Comparison of ENCODE assay signal across 16 cellular contexts in genomic region chr11:17564687-17565042, GRCh38. TPM values are rescaled to one million over a fixed set of nuclear protein-coding genes. Genes with fewer than 3 reads are reported as not detected.
DNase-seq lines count a peak whose midpoint lies in the region; ATAC-seq and TF ChIP-seq lines count a peak whose summit lies in the region.
"Had no signal": no experiment of that assay in that cellular context is flagged by ENCODE, and none has a peak within 500 bp of the region (broad histone marks: within the 10 kb centered on the region; RNA-seq: fewer than 3 reads in every experiment).

No MANE protein-coding gene starts in this region.

- H3K36me3 ChIP-seq in A673 (ENCODE audit: insufficient read depth, low read length, poor library complexity, severe bottlenecking) (no peaks in the 10 kb centered on the region), PC-3 (ENCODE audit: low read depth, low read length) (no peaks in the 10 kb centered on the region)
- H3K36me3 ChIP-seq: BLaER1 treated with 17β-estradiol and CSF1 and Interleukin-3, amounts not matched to agents 10 nM and 100 nM had no signal

- H3K27me3 Mint-ChIP-seq in activated CD4-positive, alpha-beta T cell treated with anti-CD3 and anti-CD28 coated beads, Interleukin-2, amount 10 ng/mL, durations not matched to agents 24 days and 14 days, result no peaks in the 10 kb centered on the region

- no peak for ATAC-seq in PC-3
- ATAC-seq in HG03280 (IDR thresholded peaks at IDR 0.05; ENCODE audit: unreplicated experiment), result no peak
- ATAC-seq: stimulated activated naive CD8-positive, alpha-beta T cell treated with anti-CD3 and anti-CD28 coated beads, Interleukin-15, Interleukin-2, amounts not matched to agents 100 U/mL and 50 U/mL, for 24 hours had no signal

- no peak overlapping the region for H3K27ac ChIP-seq in A673 (ENCODE audit: low read depth, low read length, poor library complexity, severe bottlenecking)
- no peak overlapping the region for H3K27ac ChIP-seq in PC-3 (ENCODE audit: low read length)
- H3K27ac ChIP-seq: BLaER1 treated with 17β-estradiol and CSF1 and Interleukin-3, amounts not matched to agents 10 nM and 100 nM had no signal

- H3K4me1 Mint-ChIP-seq in activated CD4-positive, alpha-beta T cell treated with anti-CD3 and anti-CD28 coated beads, Interleukin-2, amount 10 ng/mL, durations not matched to agents 24 days and 14 days, result peaks cover 7% of the 10 kb centered on the region
- H3K4me1 Mint-ChIP-seq: memory B cell had no signal

- BruUV-seq in A673 (replicated peaks; lab: Mats Ljungman, UMichigan) (no TSS peak), PC-3 (replicated peaks; lab: Mats Ljungman, UMichigan) (no TSS peak)

- TF ChIP-seq POLR2A in erythroblast (IDR thresholded peaks at IDR 0.05; ENCODE audit: low read length), result no peak

- no peak overlapping the region for H3K4me3 Mint-ChIP-seq in activated CD4-positive, alpha-beta T cell treated with anti-CD3 and anti-CD28 coated beads, Interleukin-2, amount 10 ng/mL, durations not matched to agents 24 days and 14 days
- H3K4me3 Mint-ChIP-seq: memory B cell had no signal

- H3K36me3 Mint-ChIP-seq in activated CD4-positive, alpha-beta T cell treated with anti-CD3 and anti-CD28 coated beads, Interleukin-2, amount 10 ng/mL, durations not matched to agents 24 days and 14 days (ENCODE audit: low read depth), result no peaks in the 10 kb centered on the region
- H3K36me3 Mint-ChIP-seq: memory B cell had no signal

- H3K4me3 ChIP-seq in A673 (ENCODE audit: low read depth, low read length, poor library complexity, severe bottlenecking), result no peak overlapping the region
- no peak overlapping the region for H3K4me3 ChIP-seq in PC-3 (ENCODE audit: low read length)
- H3K4me3 ChIP-seq: BLaER1 treated with 17β-estradiol and CSF1 and Interleukin-3, amounts not matched to agents 10 nM and 100 nM had no signal

- intact Hi-C loops in A673 (cut with micrococcal nuclease; ENCODE audit: unreplicated experiment), result no loop called here
- intact Hi-C loops in PC-3 (cut with micrococcal nuclease), result no loop called here
- intact Hi-C loops in activated CD4-positive, alpha-beta T cell treated with anti-CD3 and anti-CD28 coated beads, Interleukin-2, amount 10 ng/mL, durations not matched to agents 24 days and 14 days (cut with micrococcal nuclease), result no loop called here

- no peaks in the 10 kb centered on the region for H3F3A ChIP-seq in PC-3 (ENCODE audit: low read length, unreplicated experiment)

- H3K27me3 ChIP-seq in A673 (replicated peaks; ENCODE audit: insufficient read depth, low read depth, low read length, poor library complexity), result no peaks in the 10 kb centered on the region
- H3K27me3 ChIP-seq in PC-3 (ENCODE audit: low read length), result peaks cover 25% of the 10 kb centered on the region; the same call in 1 of the 2 replicates
- H3K27me3 ChIP-seq: BLaER1 treated with 17β-estradiol and CSF1 and Interleukin-3, amounts not matched to agents 10 nM and 100 nM had no signal

- no peaks in the 10 kb centered on the region for H3K79me2 ChIP-seq in PC-3 (ENCODE audit: low read length)

- no peak overlapping the region for H3K27ac Mint-ChIP-seq in activated CD4-positive, alpha-beta T cell treated with anti-CD3 and anti-CD28 coated beads, Interleukin-2, amount 10 ng/mL, durations not matched to agents 24 days and 14 days
- H3K27ac Mint-ChIP-seq: memory B cell had no signal

- H3K9ac ChIP-seq in PC-3 (ENCODE audit: low read length), result no peak overlapping the region
- H3K9ac ChIP-seq: BLaER1 treated with 17β-estradiol and CSF1 and Interleukin-3, amounts not matched to agents 10 nM and 100 nM had no signal

- DNase-seq in A673 (ENCODE audit: low spot score), result peak; percentile 6
- DNase-seq in PC-3, result peak; percentile 10
- peak; percentile 19 to 28 for DNase-seq in erythroblast (lab: John Stamatoyannopoulos, UW)
- DNase-seq in NCI-H446 treated with DMSO at 0.1 percent for 48 hours (lab: John Stamatoyannopoulos, UW), result no peak
- no peak for DNase-seq in central memory CD4-positive, alpha-beta T cell
- no peak for DNase-seq in activated CD4-positive, alpha-beta T cell treated with anti-CD3 and anti-CD28 coated beads, Interleukin-2, amount 10 ng/mL, durations not matched to agents 24 days and 14 days
- DNase-seq: GF-D8; NCI-H187; stimulated activated CD4-positive, alpha-beta T cell treated with anti-CD3 and anti-CD28 coated beads, Interleukin-4, amount 100 ng/mL, for 1 hour; stimulated activated naive CD8-positive, alpha-beta T cell treated with anti-CD3 and anti-CD28 coated beads, Interleukin-15, Interleukin-2, amounts not matched to agents 100 U/mL and 50 U/mL, for 24 hours had no signal

- H3K9me3 ChIP-seq in A673 (ENCODE audit: low read depth, low read length, poor library complexity, severe bottlenecking), result no peaks in the 10 kb centered on the region
- no peaks in the 10 kb centered on the region for H3K9me3 ChIP-seq in PC-3 (ENCODE audit: low read length)
- H3K9me3 ChIP-seq: BLaER1 treated with 17β-estradiol and CSF1 and Interleukin-3, amounts not matched to agents 10 nM and 100 nM had no signal

- TF ChIP-seq CTCF in A673 (conservative IDR thresholded peaks at IDR 0.05; ENCODE audit: low read depth, low read length) (peak; percentile 40), GM12873 (IDR thresholded peaks at IDR 0.05; ENCODE audit: insufficient read depth, low read depth, low read length, missing control alignments) (peak; percentile 53), PC-3 (conservative IDR thresholded peaks at IDR 0.05; ENCODE audit: low read depth, low read length) (peak; percentile 50)

- H3K9me2 ChIP-seq in PC-3 (replicated peaks; ENCODE audit: low read length), result no peaks in the 10 kb centered on the region

- CTCF ChIA-PET in A673 (lab: Charles Lee), result interaction anchor here (0.6 kb wide), 1 partner anchor 933 kb away, joined by 3 read pairs; no protein-coding TSS in a partner anchor
- CTCF ChIA-PET in PC-3 (lab: Charles Lee), result no interaction called here

- H3K4me2 ChIP-seq in PC-3 (ENCODE audit: low read length), result no peak overlapping the region
- H3K4me2 ChIP-seq: BLaER1 treated with 17β-estradiol and CSF1 and Interleukin-3, amounts not matched to agents 10 nM and 100 nM had no signal

- H3K4me1 ChIP-seq in A673 (ENCODE audit: insufficient read depth, low read length, poor library complexity, severe bottlenecking), result no peaks in the 10 kb centered on the region
- H3K4me1 ChIP-seq in PC-3 (ENCODE audit: insufficient read depth, low read length), result no peaks in the 10 kb centered on the region

- H4K20me1 ChIP-seq in PC-3 (ENCODE audit: low read length), result no peaks in the 10 kb centered on the region
- H4K20me1 ChIP-seq: BLaER1 treated with 17β-estradiol and CSF1 and Interleukin-3, amounts not matched to agents 10 nM and 100 nM had no signal

- H3K9me3 Mint-ChIP-seq in activated CD4-positive, alpha-beta T cell treated with anti-CD3 and anti-CD28 coated beads, Interleukin-2, amount 10 ng/mL, durations not matched to agents 24 days and 14 days, result no peaks in the 10 kb centered on the region
- H3K9me3 Mint-ChIP-seq: memory B cell had no signal

- H2AFZ ChIP-seq in PC-3 (ENCODE audit: low read length), result no peak overlapping the region

- POLR2A ChIA-PET in A673 (lab: Charles Lee; ENCODE audit: low non-redundant PET) (no interaction called here), PC-3 (lab: Charles Lee; ENCODE audit: unreplicated experiment) (no interaction called here)

RNA-seq across cellular contexts. Expression of gene OTOG, which starts 17.6 kb away (rescaled TPM):
- total RNA-seq in A673 (2021) (not detected in 2 replicates), PC-3 (2014; rRNA removed) (not detected in 2 replicates)
- total RNA-seq in activated CD4-positive, alpha-beta T cell treated with anti-CD3 and anti-CD28 coated beads, Interleukin-2, amount 10 ng/mL, durations not matched to agents 24 days and 14 days, result not detected in 2 replicates
- total RNA-seq: posterior vena cava; T-helper 1 cell treated with Interleukin-12 subunit alpha and Interleukin-12 subunit beta and Interleukin-4 antibody, amounts not matched to agents 30 ng/mL and 1 ng/mL, for 36 hours had no signal

RNA-seq across cellular contexts. Expression of gene USH1C, which starts 20.4 kb away (rescaled TPM):
- total RNA-seq in A673 (2021), result not detected in 2 replicates
- not detected in 2 replicates for total RNA-seq in PC-3 (2014; rRNA removed)
- total RNA-seq in activated CD4-positive, alpha-beta T cell treated with anti-CD3 and anti-CD28 coated beads, Interleukin-2, amount 10 ng/mL, durations not matched to agents 24 days and 14 days, result not detected in 2 replicates
- total RNA-seq: T-helper 1 cell treated with Interleukin-12 subunit alpha and Interleukin-12 subunit beta and Interleukin-4 antibody, amounts not matched to agents 30 ng/mL and 1 ng/mL, for 36 hours had no signal

Comparison
In these comparisons a context has a peak if more than half of its experiments do, and no peak if none do; other contexts are left out.
1. DNase-seq: peak in A673 (single experiment), PC-3 (single experiment) and erythroblast (2 of 2); none in NCI-H446 treated with DMSO at 0.1 percent for 48 hours (single experiment), central memory CD4-positive, alpha-beta T cell (single experiment) and activated CD4-positive, alpha-beta T cell treated with anti-CD3 and anti-CD28 coated beads, Interleukin-2, amount 10 ng/mL, durations not matched to agents 24 days and 14 days (single experiment).
2. Peak in every context shown above with its lines, with median percentiles within 50 percentile points of each other: CTCF ChIP-seq.